ENCODE assay signal across 1 cellular context in the genomic region with DNA sequence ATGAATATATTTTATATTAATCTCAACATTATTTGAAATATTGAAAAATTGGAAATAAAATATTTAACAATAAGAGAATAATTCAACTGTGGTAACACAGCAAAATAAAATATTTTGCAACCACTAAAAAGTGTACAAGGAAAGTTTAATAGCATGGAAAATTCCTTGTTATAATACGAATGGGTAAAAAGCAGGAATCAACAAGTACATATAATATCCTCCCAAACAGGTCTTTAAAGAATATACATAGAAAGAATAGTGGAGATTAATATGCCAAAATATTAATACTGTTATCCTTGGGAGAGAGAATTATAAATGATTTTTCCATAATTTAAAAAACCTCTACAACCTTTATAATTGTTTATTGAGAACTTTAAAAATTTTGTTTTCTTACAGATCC.
TF ChIP-seq lines count a peak whose summit lies in the region.

No MANE protein-coding gene starts in this region.

TF ChIP-seq in HepG2, 621 proteins besides CTCF, POLR2A, EP300 and RAD21:
- TF ChIP-seq SAP130 (CRISPR knock-in tag; IDR thresholded peaks at IDR 0.05; ENCODE audit: low read depth) (0 out of 2 replicates have a peak, but pooled peaks have one; percentile 6), POGZ (CRISPR knock-in tag; IDR thresholded peaks at IDR 0.05) (no peak)
TF ChIP-seq in HepG2: peak in this region for 1.
